Comparison of ENCODE assay signal across 19 cellular contexts in the genomic region with DNA sequence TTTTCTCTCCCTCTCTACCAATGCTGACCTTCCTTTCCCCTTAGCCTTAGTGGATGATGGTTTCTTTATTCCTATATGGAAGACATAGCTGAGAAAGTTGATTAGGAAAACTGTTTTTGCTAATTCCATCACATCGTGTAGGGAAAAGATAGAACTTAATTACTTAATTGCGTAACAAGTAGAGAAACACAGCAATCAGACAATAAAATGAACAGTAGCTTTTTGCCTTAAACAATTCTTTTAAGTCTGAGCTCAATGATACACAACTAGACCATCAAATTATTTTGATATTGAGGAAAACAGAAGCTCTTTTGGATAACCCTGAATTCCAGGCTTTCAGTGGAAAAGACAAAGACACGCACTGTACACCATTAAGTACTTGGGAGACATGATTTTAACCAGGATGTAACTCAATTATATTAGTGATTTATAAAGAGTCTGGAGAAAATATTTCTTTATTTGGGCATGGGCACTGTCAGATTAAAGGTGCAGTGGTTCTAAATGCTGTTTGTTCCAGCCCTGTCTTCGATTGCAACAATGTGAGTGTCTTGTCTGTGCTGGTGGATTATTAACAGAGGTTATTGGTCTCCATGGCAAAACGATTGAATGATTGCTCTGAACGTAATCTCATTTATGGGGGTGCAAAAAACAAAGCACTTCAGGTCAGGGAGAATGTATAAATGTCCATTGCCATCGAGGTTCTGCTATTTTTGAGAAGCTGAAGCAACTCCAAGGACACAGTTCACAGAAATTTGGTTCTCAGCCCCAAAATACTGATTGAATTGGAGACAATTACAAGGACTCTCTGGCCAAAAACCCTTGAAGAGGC. TPM values are rescaled to one million over a fixed set of nuclear protein-coding genes. Genes with fewer than 3 reads are reported as not detected.
DNase-seq lines count a peak whose midpoint lies in the region; ATAC-seq and TF ChIP-seq lines count a peak whose summit lies in the region.
"Had no signal": no experiment of that assay in that cellular context is flagged by ENCODE, and none has a peak within 500 bp of the region (broad histone marks: within the 10 kb centered on the region; RNA-seq: fewer than 3 reads in every experiment).

Gene TM4SF4, plus strand, starts transcription at position 707 of the 829 bp plus-strand sequence. CDS start 181 bp downstream, outside the sequence.

- H3K4me1 ChIP-seq in duodenal mucosa (ENCODE audit: control insufficient read depth in 1 of 2, insufficient read depth in 2 of 2, low read length in 2 of 2) (peaks cover 19 to 44% of the 10 kb centered on the region in 2 donors), upper lobe of left lung (peaks cover 26 to 33% (median 29%) of the 10 kb centered on the region in 4 donors)

- TF ChIP-seq POLR2A in upper lobe of left lung (IDR thresholded peaks at IDR 0.05) = no peak

- 63 to 71% methylated on average over 7 of the region's 7 CpGs for WGBS in upper lobe of left lung, 2 donors

- H3K4me3 ChIP-seq in duodenal mucosa (ENCODE audit: low read depth in 1 of 2, low read length in 2 of 2) (peak within 1 kb of the TSS; percentile 61 to 64), upper lobe of left lung (no peak within 1 kb of the TSS)

- H3K36me3 ChIP-seq in duodenal mucosa (ENCODE audit: control insufficient read depth in 1 of 2, insufficient read depth in 2 of 2, low read length in 2 of 2) (no peaks in the 10 kb centered on the region), upper lobe of left lung (no peaks in the 10 kb centered on the region)

- H3K9ac ChIP-seq in duodenal mucosa (ENCODE audit: low read depth in 1 of 2, low read length in 2 of 2) = peak within 1 kb of the TSS; percentile 20 to 36

- DNase-seq in LoVo (ENCODE audit: low spot score) = peak; percentile 19
- DNase-seq in mucosa of gallbladder (ENCODE audit: low spot score) = peak; percentile 70
- no peak for DNase-seq in upper lobe of left lung
- DNase-seq in effector CD4-positive, alpha-beta T cell = no peak
- DNase-seq: activated CD4-positive, alpha-beta T cell treated with anti-CD3 and anti-CD28 coated beads for 4 hours; CD4-positive, alpha-beta memory T cell; endodermal cell; GDM1; hippocampal formation; mesendoderm; NCI-H2171 treated with DMSO at 0.1 percent for 48 hours; stimulated activated CD4-positive, alpha-beta T cell treated with anti-CD3 and anti-CD28 coated beads, Interleukin-4, amount 100 ng/mL, for 1 hour; stimulated activated naive CD4-positive, alpha-beta T cell; T-helper 1 cell had no signal

- H3K27me3 ChIP-seq in duodenal mucosa (ENCODE audit: control insufficient read depth in 1 of 2, insufficient read depth in 2 of 2, low read length in 2 of 2) (no peaks in the 10 kb centered on the region), upper lobe of left lung (no peaks in the 10 kb centered on the region)

- H3K27ac ChIP-seq in duodenal mucosa (ENCODE audit: low read depth, low read length) (peak within 1 kb of the TSS; percentile 43), upper lobe of left lung (peak within 1 kb of the TSS; percentile 56 to 77 (median 66))

- TF ChIP-seq EP300 in upper lobe of left lung (IDR thresholded peaks at IDR 0.05) = no peak

- TF ChIP-seq CTCF in upper lobe of left lung (IDR thresholded peaks at IDR 0.05) = no peak

- H3K9me3 ChIP-seq in duodenal mucosa (ENCODE audit: control insufficient read depth in 1 of 2, low read length in 2 of 2) = no peaks in the 10 kb centered on the region
- H3K9me3 ChIP-seq in upper lobe of left lung = no peaks in the 10 kb centered on the region

- ATAC-seq in upper lobe of left lung (ENCODE audit: low FRiP score in 2 of 2) (no peak), GM18873 (IDR thresholded peaks at IDR 0.05; ENCODE audit: low FRiP score, unreplicated experiment) (no peak), HG03135 (IDR thresholded peaks at IDR 0.05; ENCODE audit: unreplicated experiment) (no peak)

RNA-seq across cellular contexts. Expression of gene TM4SF4, which starts in this region (rescaled TPM):
- total RNA-seq in mucosa of gallbladder (6,086 TPM), upper lobe of left lung (1 to 10 TPM in 4 of 6 donors, not detected in 2; 1.8 to 2.5 (median 2.2) TPM)
- total RNA-seq: activated T-helper 1 cell treated with anti-CD3 and anti-CD28 coated beads, Interleukin-12 subunit alpha, Interleukin-12 subunit beta, Interleukin-2, Interleukin-4 antibody, amounts not matched to agents 30 ng/mL and 10 ng/mL and 1 ng/mL, durations not matched to agents 14 hours and 24 hours and 36 hours; CD4-positive, alpha-beta memory T cell; endodermal cell; pulmonary artery endothelial cell had no signal

Comparison
In these comparisons a context has a peak if more than half of its experiments do, and no peak if none do; other contexts are left out.
1. RNA of gene TM4SF4 (total RNA-seq): 6,086 TPM in mucosa of gallbladder (single experiment); 1.8 to 2.5 TPM in upper lobe of left lung; every median in the first group is over 1,000 times any median in the second.
2. DNase-seq: peak in LoVo (single experiment) and mucosa of gallbladder (single experiment); none in upper lobe of left lung (0 of 2) and effector CD4-positive, alpha-beta T cell (single experiment).
3. H3K4me3 ChIP-seq: peak in duodenal mucosa (2 of 2); none in upper lobe of left lung (0 of 4).